Comparison of ENCODE assay signal across 9 cellular contexts in genomic region chr7:55409474-55410225, GRCh38. TPM values are rescaled to one million over a fixed set of nuclear protein-coding genes. Genes with fewer than 3 reads are reported as not detected.
DNase-seq lines count a peak whose midpoint lies in the region; ATAC-seq, FAIRE-seq and TF ChIP-seq lines count a peak whose summit lies in the region.
"Had no signal": no experiment of that assay in that cellular context is flagged by ENCODE, and none has a peak within 500 bp of the region (broad histone marks: within the 10 kb centered on the region; RNA-seq: fewer than 3 reads in every experiment).

No MANE protein-coding gene starts in this region.

- no peak overlapping the region for H3K27ac ChIP-seq in GM12878 (ENCODE audit: control insufficient read depth, insufficient read depth)
- no peak overlapping the region for H3K27ac ChIP-seq in RWPE1

- H3K9me3 Mint-ChIP-seq in stimulated activated naive CD8-positive, alpha-beta T cell treated with anti-CD3 and anti-CD28 coated beads, Interleukin-15, Interleukin-2, amounts not matched to agents 100 ng/mL and 50 ng/mL, for 24 hours = no peaks in the 10 kb centered on the region

- H4K20me1 ChIP-seq in GM12878 (ENCODE audit: control insufficient read depth, insufficient read depth) = no peaks in the 10 kb centered on the region

- no peaks in the 10 kb centered on the region for H3K27me3 ChIP-seq in GM12878 (replicated peaks in 1 of 2; ENCODE audit: control insufficient read depth in 2 of 2, insufficient read depth in 2 of 2, low read length in 1 of 2)

- no peak for TF ChIP-seq RAD21 in GM12878 (IDR thresholded peaks at IDR 0.05; ENCODE audit: insufficient read depth, low read depth, low read length)

- TF ChIP-seq EP300 in GM12878 (IDR thresholded peaks at IDR 0.05; ENCODE audit: borderline replicate concordance in 1 of 2, control insufficient read depth in 1 of 2, low read depth in 2 of 2, low read length in 2 of 2) = no peak

- H3K4me2 ChIP-seq in GM12878 (ENCODE audit: control insufficient read depth, insufficient read depth) = no peak overlapping the region

- H3K4me1 Mint-ChIP-seq in stimulated activated naive CD8-positive, alpha-beta T cell treated with anti-CD3 and anti-CD28 coated beads, Interleukin-15, Interleukin-2, amounts not matched to agents 100 ng/mL and 50 ng/mL, for 24 hours (ENCODE audit: low read depth) = no peaks in the 10 kb centered on the region

- H3K4me3 ChIP-seq in GM12878 = no peak overlapping the region

- H3K4me3 Mint-ChIP-seq in stimulated activated naive CD8-positive, alpha-beta T cell treated with anti-CD3 and anti-CD28 coated beads, Interleukin-15, Interleukin-2, amounts not matched to agents 100 ng/mL and 50 ng/mL, for 24 hours = no peak overlapping the region
- H3K4me3 Mint-ChIP-seq: activated naive CD8-positive, alpha-beta T cell had no signal

- no peak overlapping the region for H3K9ac ChIP-seq in GM12878 (ENCODE audit: control insufficient read depth, insufficient read depth, low read length)

- H2AFZ ChIP-seq in GM12878 (ENCODE audit: control insufficient read depth, low read depth, low read length) = no peak overlapping the region

- no peak for DNase-seq in stimulated activated naive CD8-positive, alpha-beta T cell treated with anti-CD3 and anti-CD28 coated beads, Interleukin-15, Interleukin-2, amounts not matched to agents 100 U/mL and 50 U/mL, for 24 hours
- peak; percentile 1 for DNase-seq in GM12878 (ENCODE audit: low read depth, low spot score)
- no peak for DNase-seq in RWPE1 (ENCODE audit: low spot score)
- no peak for DNase-seq in head of caudate nucleus
- DNase-seq in stimulated activated naive CD4-positive, alpha-beta T cell treated with Interleukin-2 at 50 U/mL for 16 hours (lab: John Stamatoyannopoulos, UW) = no peak

- no peak for TF ChIP-seq POLR2A in GM12878 (IDR thresholded peaks at IDR 0.05; ENCODE audit: low read depth, low read length)

- H3K27me3 Mint-ChIP-seq in stimulated activated naive CD8-positive, alpha-beta T cell treated with anti-CD3 and anti-CD28 coated beads, Interleukin-15, Interleukin-2, amounts not matched to agents 100 ng/mL and 50 ng/mL, for 24 hours = no peaks in the 10 kb centered on the region
- H3K27me3 Mint-ChIP-seq: activated naive CD8-positive, alpha-beta T cell had no signal

- no peaks in the 10 kb centered on the region for H3K4me1 ChIP-seq in GM12878 (ENCODE audit: control insufficient read depth, insufficient read depth, low read length)

- no TSS peak for BruUV-seq in GM12878 (replicated peaks; lab: Mats Ljungman, UMichigan)

- WGBS in GM12878 (ENCODE audit: insufficient coverage, insufficient replicate concordance, low lambda C conversion rate, missing lambda C conversion rate) = 50% methylated on average over 3 of the region's 3 CpGs

- peaks cover 0 to 6% of the 10 kb centered on the region in 2 experiments; a peak in 3 of 4 replicates for H3K36me3 ChIP-seq in GM12878 (ENCODE audit: control insufficient read depth in 2 of 2, insufficient read depth in 2 of 2, low read length in 1 of 2)

- in situ Hi-C loops in GM12878 (cut with MboI) = loop anchor here (25.0 kb wide), 1 partner anchor 647 kb away; the partner anchor contains the start of gene SEC61G

- intact Hi-C loops in GM12878 (cut with micrococcal nuclease; ENCODE audit: unreplicated experiment) (no loop called here), head of caudate nucleus (cut with DNase I) (loop anchor here (5.0 kb wide), 2 partner anchors 42 to 137 kb away; partner anchors contain the start of gene LANCL2)

- peak overlapping the region; percentile 7 for H3K27ac Mint-ChIP-seq in stimulated activated naive CD8-positive, alpha-beta T cell treated with anti-CD3 and anti-CD28 coated beads, Interleukin-15, Interleukin-2, amounts not matched to agents 100 ng/mL and 50 ng/mL, for 24 hours
- H3K27ac Mint-ChIP-seq: activated naive CD8-positive, alpha-beta T cell had no signal

- FAIRE-seq in GM12878 (lab: Jason Lieb, UNC) = no peak

- no peak for ATAC-seq in stimulated activated naive CD8-positive, alpha-beta T cell treated with anti-CD3 and anti-CD28 coated beads, Interleukin-15, Interleukin-2, amounts not matched to agents 100 U/mL and 50 U/mL, for 24 hours
- ATAC-seq in HG03571 (IDR thresholded peaks at IDR 0.05; ENCODE audit: unreplicated experiment) (peak; percentile 56), GM12878 (peak; percentile 78), GM21528 (IDR thresholded peaks at IDR 0.05; ENCODE audit: low FRiP score, unreplicated experiment) (no peak)

- H3K79me2 ChIP-seq in GM12878 (ENCODE audit: control insufficient read depth, insufficient read depth, low read length) = no peaks in the 10 kb centered on the region

- TF ChIP-seq CTCF in GM12878 (IDR thresholded peaks at IDR 0.05 in 2 of 3, conservative IDR thresholded peaks at IDR 0.05 in 1 of 3; ENCODE audit: control insufficient read depth in 2 of 3, extremely low read depth in 1 of 3, insufficient read depth in 1 of 3, low read depth in 3 of 3, low read length in 3 of 3) (0 out of 6 replicates have a peak, but pooled peaks of 1 of the 3 experiments have one; percentile 3), RWPE1 (conservative IDR thresholded peaks at IDR 0.05; ENCODE audit: low read depth) (no peak)

- POLR2A ChIA-PET in GM12878 (lab: Charles Lee) (interaction anchor here (0.5 to 0.9 kb wide), 4 partner anchors 11 to 643 kb away, joined by 3 to 7 read pairs (median 3); no protein-coding TSS in a partner anchor), RWPE1 (lab: Yijun Ruan, JAX; ENCODE audit: low non-redundant PET) (no interaction called here)

- RAD21 ChIA-PET in GM12878 (lab: Charles Lee; ENCODE audit: unreplicated experiment) = interaction anchor here (1.4 to 1.9 kb wide), 3 partner anchors 101 to 128 kb away, joined by 3 to 9 read pairs (median 4); no protein-coding TSS in a partner anchor

- no peaks in the 10 kb centered on the region for H3K9me3 ChIP-seq in GM12878 (replicated peaks; ENCODE audit: control insufficient read depth, insufficient read depth, low read length)

- CTCF ChIA-PET in GM12878 (lab: Yijun Ruan, JAX) = interaction anchor here (0.9 to 3.6 kb wide), 7 partner anchors 9 to 221 kb away, joined by 3 to 24 read pairs (median 4); no protein-coding TSS in a partner anchor
- CTCF ChIA-PET in RWPE1 (lab: Yijun Ruan, JAX) = interaction anchor here (0.5 to 1.2 kb wide), 4 partner anchors 45 to 245 kb away, joined by 3 read pairs; no protein-coding TSS in a partner anchor

- SMC1A ChIA-PET in GM12878 (lab: Charles Lee; ENCODE audit: uncharacterized antibody, unreplicated experiment) = interaction anchor here (1.0 to 2.6 kb wide), 15 partner anchors 9 to 186 kb away, joined by 3 to 21 read pairs (median 5); no protein-coding TSS in a partner anchor

- peaks cover 25% of the 10 kb centered on the region for H3K36me3 Mint-ChIP-seq in stimulated activated naive CD8-positive, alpha-beta T cell treated with anti-CD3 and anti-CD28 coated beads, Interleukin-15, Interleukin-2, amounts not matched to agents 100 ng/mL and 50 ng/mL, for 24 hours (ENCODE audit: low read depth)
- H3K36me3 Mint-ChIP-seq: activated naive CD8-positive, alpha-beta T cell had no signal

TF ChIP-seq in GM12878, 131 proteins besides CTCF, POLR2A, EP300 and RAD21:
- TF ChIP-seq IKZF2 (IDR thresholded peaks at IDR 0.05) (peak; percentile 25 to 27; a peak in 2 of 4 replicates), RUNX3 (IDR thresholded peaks at IDR 0.05; ENCODE audit: low read length) (peak; percentile 36), TCF7 (IDR thresholded peaks at IDR 0.05; ENCODE audit: borderline replicate concordance) (no peak)
TF ChIP-seq in GM12878: peak in this region for 2.

RNA-seq across cellular contexts. Expression of gene LANCL2, which starts 44.5 kb away (rescaled TPM):
- 4.4 and 4.8 TPM in 2 replicates for total RNA-seq in GM12878 (2013; cell fraction: nucleolus; rRNA removed)
- total RNA-seq in GM12878 (2014; rRNA removed) (12.9 and 14.3 TPM in 2 replicates), GM12878 (2014; rRNA removed; fragmentation: Illumina TruSeq; extraction: Trizol) (12.3 and 15.3 TPM in 2 replicates), GM12878 (2021) (16.1 and 17.4 TPM in 2 replicates)
- polyA plus RNA-seq in GM12878 (2011; ENCODE audit: low read depth) = 6.3 TPM
- polyA plus RNA-seq in GM12878 (2011; rRNA removed) (17.2 and 28.6 TPM in 2 replicates), GM12878 (2014; fragmentation: Illumina TruSeq; extraction: Trizol) (17.5 and 17.9 TPM in 2 replicates), GM12878 (2014; fragmentation: Nextera tagmentation; extraction: Ambion mirVana) (10 to 100 TPM in 1 of 2 experiments, 1 to 10 TPM in 1; 8.1 to 10.8 TPM), GM12878 (2014; rRNA removed) (12.4 and 15.1 TPM in 2 replicates), GM12878 (2016; fragmentation: Nextera tagmentation; extraction: Ambion mirVana) (10 to 100 TPM; 26.1 to 26.6 TPM)
- 30.8 and 39.7 TPM in 2 replicates for polyA plus RNA-seq in GM12878 (2011; cell fraction: cytosol; rRNA removed)
- 16.7 and 28.4 TPM in 2 replicates for polyA plus RNA-seq in GM12878 (2011; cell fraction: nucleus; rRNA removed)
- 6.6 and 10.1 TPM in 2 replicates for polyA plus RNA-seq in GM12878 (2012)
- polyA minus RNA-seq in GM12878 (2011; rRNA and poly(A)+ RNA removed) = 38.3 and 39.6 TPM in 2 replicates
- polyA minus RNA-seq in GM12878 (2011; cell fraction: cytosol; rRNA and poly(A)+ RNA removed) = 6.9 and 8.4 TPM in 2 replicates
- 4.1 and 9.7 TPM in 2 replicates for polyA minus RNA-seq in GM12878 (2011; cell fraction: nucleus; rRNA and poly(A)+ RNA removed)

Comparison
In these comparisons a context has a peak if more than half of its experiments do, and no peak if none do; other contexts are left out.
1. ATAC-seq: peak in HG03571 (single experiment) and GM12878 (single experiment); none in stimulated activated naive CD8-positive, alpha-beta T cell treated with anti-CD3 and anti-CD28 coated beads, Interleukin-15, Interleukin-2, amounts not matched to agents 100 U/mL and 50 U/mL, for 24 hours (single experiment) and GM21528 (single experiment).